ENCODE assay signal across 12 cellular contexts in the genomic region with DNA sequence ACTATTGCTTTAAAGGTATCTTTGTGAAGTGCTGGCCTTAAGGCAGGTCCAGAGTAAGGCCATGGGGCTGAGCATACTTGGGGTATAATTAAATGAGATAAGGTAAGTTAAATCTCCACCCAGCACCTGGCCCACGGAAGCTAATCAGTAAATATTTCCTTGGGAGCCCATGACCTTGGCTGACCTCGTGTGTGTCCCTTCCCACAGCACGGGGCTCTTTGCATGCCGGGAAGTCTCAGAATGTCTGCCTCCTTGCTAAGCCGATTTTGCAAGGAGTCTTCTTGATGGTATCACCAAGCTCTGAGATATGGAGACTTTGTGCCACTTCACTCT. TPM values are rescaled to one million over a fixed set of nuclear protein-coding genes. Genes with fewer than 3 reads are reported as not detected.
DNase-seq lines count a peak whose midpoint lies in the region; ATAC-seq and TF ChIP-seq lines count a peak whose summit lies in the region.
"Had no signal": no experiment of that assay in that cellular context is flagged by ENCODE, and none has a peak within 500 bp of the region (broad histone marks: within the 10 kb centered on the region; RNA-seq: fewer than 3 reads in every experiment).

No MANE protein-coding gene starts in this region.

- no peaks in the 10 kb centered on the region for H3K36me3 ChIP-seq in SJSA1
- H3K36me3 ChIP-seq in right atrium auricular region: no peaks in the 10 kb centered on the region

- H3K27me3 ChIP-seq in AG04450 (ENCODE audit: control insufficient read depth, insufficient read depth, low read length) (no peaks in the 10 kb centered on the region), SJSA1 (replicated peaks) (no peaks in the 10 kb centered on the region), right atrium auricular region (no peaks in the 10 kb centered on the region)

- POLR2A ChIA-PET in AG04450 (lab: Yijun Ruan, JAX): interaction anchor here (0.9 to 2.8 kb wide), 8 partner anchors 15 to 445 kb away, joined by 3 to 19 read pairs (median 4); partner anchors contain the start of genes ADM and AMPD3

- peak overlapping the region; percentile 77 for H3K27ac Mint-ChIP-seq in osteocyte (ENCODE audit: unreplicated experiment)

- CTCF ChIA-PET in AG04450 (lab: Charles Lee): interaction anchor here (0.5 to 1.9 kb wide), 4 partner anchors 15 to 44 kb away, joined by 3 to 7 read pairs (median 4); no protein-coding TSS in a partner anchor

- intact Hi-C loops in posterior cingulate gyrus (cut with DNase I): no loop called here

- H3K9me3 Mint-ChIP-seq in osteocyte (ENCODE audit: unreplicated experiment): peaks cover 5% of the 10 kb centered on the region
- H3K9me3 Mint-ChIP-seq: nephron progenitor cell had no signal

- ATAC-seq in GM19395 (IDR thresholded peaks at IDR 0.05; ENCODE audit: unreplicated experiment): no peak

- no peaks in the 10 kb centered on the region for H3K36me3 Mint-ChIP-seq in osteocyte (ENCODE audit: unreplicated experiment)

- H3K4me1 Mint-ChIP-seq in osteocyte (ENCODE audit: unreplicated experiment): peaks cover 16% of the 10 kb centered on the region

- H3K9me3 ChIP-seq in AG04450 (ENCODE audit: control insufficient read depth, insufficient read depth, low read length) (no peaks in the 10 kb centered on the region), SJSA1 (replicated peaks) (no peaks in the 10 kb centered on the region), right atrium auricular region (no peaks in the 10 kb centered on the region)

- peak overlapping the region; percentile 87 for H3K27ac ChIP-seq in AG04450 (ENCODE audit: low read depth, low read length)
- H3K27ac ChIP-seq in SJSA1: peak overlapping the region; percentile 61
- H3K27ac ChIP-seq in right atrium auricular region: peak overlapping the region; percentile 80 to 84

- peaks cover 24% of the 10 kb centered on the region for H3K4me1 ChIP-seq in SJSA1 (replicated peaks)
- peaks cover 0 to 20% of the 10 kb centered on the region in 2 donors for H3K4me1 ChIP-seq in right atrium auricular region

- no peak overlapping the region for H3K4me3 Mint-ChIP-seq in osteocyte (ENCODE audit: unreplicated experiment)
- H3K4me3 Mint-ChIP-seq: nephron progenitor cell had no signal

- DNase-seq in AG04450 (ENCODE audit: low read depth, low spot score) (no peak), SJSA1 (ENCODE audit: low read depth in 1 of 2, low spot score in 2 of 2) (no peak), right atrium auricular region (ENCODE audit: low spot score) (no peak), osteocyte (ENCODE audit: extremely low spot score, unreplicated experiment) (no peak), KG1 (lab: John Stamatoyannopoulos, UW) (no peak), posterior cingulate gyrus (no peak)
- no peak for DNase-seq in stimulated activated CD4-positive, alpha-beta T cell treated with anti-CD3 and anti-CD28 coated beads, Interleukin-15, amount 100 ng/mL, for 24 hours
- DNase-seq: activated CD4-positive, alpha-beta T cell treated with anti-CD3 and anti-CD28 coated beads for 48 hours; activated gamma-delta T cell; GDM1; nephron progenitor cell had no signal

- H3K27me3 Mint-ChIP-seq in osteocyte (ENCODE audit: unreplicated experiment): peaks cover 2% of the 10 kb centered on the region

- TF ChIP-seq CTCF in AG04450 (IDR thresholded peaks at IDR 0.05; ENCODE audit: low read depth, low read length) (no peak), right atrium auricular region (IDR thresholded peaks at IDR 0.05) (no peak), osteocyte (IDR thresholded peaks at IDR 0.05) (no peak)

- H3K4me3 ChIP-seq in AG04450 (ENCODE audit: low read depth, low read length): no peak overlapping the region
- no peak overlapping the region for H3K4me3 ChIP-seq in SJSA1
- no peak overlapping the region for H3K4me3 ChIP-seq in right atrium auricular region

RNA-seq across cellular contexts. Expression of gene ADM, which starts 46.5 kb away (rescaled TPM):
- polyA plus RNA-seq in AG04450 (2011; rRNA removed): 247 and 328 TPM in 2 replicates
- polyA minus RNA-seq in AG04450 (2011; rRNA and poly(A)+ RNA removed): 290 and 429 TPM in 2 replicates
- total RNA-seq in SJSA1 (2014; rRNA removed; shearing (Covaris generic)): 6.2 and 9.2 TPM in 2 replicates
- total RNA-seq in right atrium auricular region (100 to 1,000 TPM in 1 of 2 donors, 10 to 100 TPM in 1; 31.2 to 217 TPM), osteocyte (239 and 244 TPM in 2 replicates)

RNA-seq across cellular contexts. Expression of gene SBF2, which starts 57.4 kb away (rescaled TPM):
- 43.0 and 44.4 TPM in 2 replicates for polyA plus RNA-seq in AG04450 (2011; rRNA removed)
- 66.1 and 72.1 TPM in 2 replicates for polyA minus RNA-seq in AG04450 (2011; rRNA and poly(A)+ RNA removed)
- total RNA-seq in SJSA1 (2014; rRNA removed; shearing (Covaris generic)): 19.9 and 29.7 TPM in 2 replicates
- total RNA-seq in right atrium auricular region (10 to 100 TPM; 22.8 to 23.9 TPM), osteocyte (65.2 and 80.0 TPM in 2 replicates)
